8 cellular contexts compared by ENCODE assay signal in the genomic region with DNA sequence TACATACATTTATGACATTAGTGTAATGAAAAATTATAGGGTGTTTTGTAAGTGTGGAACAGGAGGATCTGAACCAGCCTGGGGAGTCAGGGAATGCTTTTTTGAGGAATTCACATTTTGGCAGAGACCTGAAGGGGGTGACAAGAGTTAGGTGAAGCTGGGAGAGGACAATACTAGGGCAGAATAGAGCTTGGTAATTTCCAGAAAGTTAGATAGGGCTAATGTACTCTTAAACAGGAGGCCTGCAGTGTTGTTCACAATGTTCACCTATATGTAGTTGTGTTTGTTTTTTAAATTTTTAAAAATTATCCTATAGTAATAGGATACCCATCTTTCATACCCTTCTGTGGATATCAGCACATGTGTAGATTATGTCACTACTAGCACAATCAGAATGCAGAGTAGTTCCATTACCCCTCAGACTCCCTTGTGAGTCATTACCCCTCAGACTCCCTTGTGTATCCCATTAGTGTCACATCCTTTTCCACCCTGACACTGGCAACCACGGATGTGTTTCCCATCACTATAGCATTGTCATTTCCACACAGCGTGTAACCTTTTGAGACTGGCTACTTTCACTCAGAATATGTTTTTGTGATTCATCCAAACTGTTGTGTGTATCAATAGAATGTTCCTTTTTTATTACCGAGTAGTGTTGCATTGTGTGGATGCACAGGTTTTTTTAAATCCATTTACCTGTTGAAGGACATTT. TPM values are rescaled to one million over a fixed set of nuclear protein-coding genes. Genes with fewer than 3 reads are reported as not detected.
A peak's percentile ranks its signal among the peaks of the same experiment; 100 is the strongest.
DNase-seq lines count a peak whose midpoint lies in the region; ATAC-seq, FAIRE-seq and TF ChIP-seq lines count a peak whose summit lies in the region.

No MANE protein-coding gene starts in this region.

- no TSS peak for BruUV-seq in HepG2 (replicated peaks; lab: Mats Ljungman, UMichigan)

- H3K4me1 ChIP-seq in HepG2 (ENCODE audit: insufficient read depth, low read length) (peaks cover 21% of the 10 kb centered on the region), right atrium auricular region (peaks cover 0 to 12% of the 10 kb centered on the region in 2 donors)

- H3K36me3 ChIP-seq in HepG2 (replicated peaks in 1 of 2; ENCODE audit: control insufficient read depth in 1 of 2, insufficient read depth in 2 of 2, low read length in 2 of 2) (no peaks in the 10 kb centered on the region), right atrium auricular region (no peaks in the 10 kb centered on the region)

- peak; percentile 77 for DNase-seq in AG08396 (ENCODE audit: low spot score)
- DNase-seq in HFF-Myc (ENCODE audit: extremely low read depth, low read depth): peak; percentile 87
- no peak for DNase-seq in activated T-cell treated with anti-CD3 and anti-CD28 coated beads, Interleukin-2, amount 50 U/mL, for 4 hours
- peak; percentile 32 for DNase-seq in HepG2 (ENCODE audit: low spot score)
- DNase-seq in D341Med (ENCODE audit: low spot score): no peak
- DNase-seq in right atrium auricular region (ENCODE audit: low spot score): no peak
- DNase-seq in KG1 (lab: John Stamatoyannopoulos, UW): no peak

- no peak overlapping the region for H3K9ac ChIP-seq in HepG2 (ENCODE audit: insufficient read depth, low read depth, low read length)

- 86% methylated on average over 3 of the region's 3 CpGs for WGBS in HepG2 (ENCODE audit: low lambda C conversion rate)

- H3K27me3 ChIP-seq in HepG2 (ENCODE audit: control insufficient read depth in 1 of 2, insufficient read depth in 2 of 2, low read length in 2 of 2) (no peaks in the 10 kb centered on the region), right atrium auricular region (no peaks in the 10 kb centered on the region)

- TF ChIP-seq CTCF in HFF-Myc (IDR thresholded peaks at IDR 0.05; ENCODE audit: low read depth, low read length, missing control alignments) (no peak), HepG2 (CRISPR knock-in tag; IDR thresholded peaks at IDR 0.05) (no peak), right atrium auricular region (IDR thresholded peaks at IDR 0.05) (no peak)

- intact Hi-C loops in HepG2 (cut with micrococcal nuclease; ENCODE audit: unreplicated experiment): no loop called here

- POLR2A ChIA-PET in HepG2 (lab: Yijun Ruan, JAX): no interaction called here

- FAIRE-seq in HepG2 (lab: Jason Lieb, UNC): no peak

- H3K27ac ChIP-seq in HepG2 (ENCODE audit: extremely low read length, insufficient read depth, low read length): no peak overlapping the region
- no peak overlapping the region for H3K27ac ChIP-seq in right atrium auricular region

- TF ChIP-seq EP300 in HepG2 (IDR thresholded peaks at IDR 0.05; ENCODE audit: low read depth in 2 of 2, low read length in 2 of 2): no peak
- no peak for TF ChIP-seq EP300 in HepG2 (CRISPR knock-in tag; IDR thresholded peaks at IDR 0.05; ENCODE audit: borderline replicate concordance)

- H3K27me3 Mint-ChIP-seq in activated T-cell treated with anti-CD3 and anti-CD28 coated beads, Interleukin-2, amount 50 U/mL, for 4 hours (ENCODE audit: low read depth): no peaks in the 10 kb centered on the region

- TF ChIP-seq RAD21 in HepG2 (CRISPR knock-in tag; IDR thresholded peaks at IDR 0.05): no peak

- no peak overlapping the region for H2AFZ ChIP-seq in HepG2 (ENCODE audit: low read length)

- ATAC-seq in activated T-cell treated with anti-CD3 and anti-CD28 coated beads, Interleukin-2, amount 50 U/mL, for 4 hours: peak; percentile 94 to 96
- ATAC-seq in HepG2 (no peak), HG02759 (IDR thresholded peaks at IDR 0.05; ENCODE audit: unreplicated experiment) (no peak)

- in situ Hi-C loops in HepG2 (cut with HindIII; ENCODE audit: extremely low pct_ligation_motif_present, low pct_unique_long_range_greater_than_20kb): no loop called here

- H3K79me2 ChIP-seq in HepG2 (ENCODE audit: insufficient read depth, low read length): no peaks in the 10 kb centered on the region

- H4K20me1 ChIP-seq in HepG2 (ENCODE audit: insufficient read depth, low read length): no peaks in the 10 kb centered on the region

- H3K4me2 ChIP-seq in HepG2 (ENCODE audit: low read depth, low read length): no peak overlapping the region

- no peak for TF ChIP-seq POLR2A in HepG2 (IDR thresholded peaks at IDR 0.05; ENCODE audit: insufficient read depth in 1 of 2, low read depth in 2 of 2, low read length in 2 of 2)

- CTCF ChIA-PET in HepG2 (lab: Yijun Ruan, JAX; ENCODE audit: low intra/inter-chr PET ratio, low total read pairs): no interaction called here

- H3K36me3 Mint-ChIP-seq in activated T-cell treated with anti-CD3 and anti-CD28 coated beads, Interleukin-2, amount 50 U/mL, for 4 hours (ENCODE audit: insufficient read depth): peaks cover 15% of the 10 kb centered on the region

- peaks cover 13% of the 10 kb centered on the region for H3K4me1 Mint-ChIP-seq in activated T-cell treated with anti-CD3 and anti-CD28 coated beads, Interleukin-2, amount 50 U/mL, for 4 hours (ENCODE audit: low read depth)

- H3K9me3 ChIP-seq in HepG2 (ENCODE audit: low read length) (no peaks in the 10 kb centered on the region), right atrium auricular region (no peaks in the 10 kb centered on the region)

- no peaks in the 10 kb centered on the region for H3K9me3 Mint-ChIP-seq in activated T-cell treated with anti-CD3 and anti-CD28 coated beads, Interleukin-2, amount 50 U/mL, for 4 hours

- H3K4me3 ChIP-seq in HFF-Myc (replicated peaks; ENCODE audit: low read depth, low read length) (no peak overlapping the region), HepG2 (replicated peaks in 1 of 3; ENCODE audit: insufficient read depth in 1 of 3, low read depth in 2 of 3, low read length in 3 of 3) (no peak overlapping the region), right atrium auricular region (no peak overlapping the region)

- no peak overlapping the region for H3K4me3 Mint-ChIP-seq in activated T-cell treated with anti-CD3 and anti-CD28 coated beads, Interleukin-2, amount 50 U/mL, for 4 hours

TF ChIP-seq in HepG2, 621 proteins besides CTCF, POLR2A, EP300 and RAD21 (continues in another document):
- peak; percentile 20; the same call in 1 of the 2 replicates for TF ChIP-seq CREB1 (IDR thresholded peaks at IDR 0.05)
- no peak for TF ChIP-seq CREB1 (CRISPR knock-in tag; IDR thresholded peaks at IDR 0.05)
- TF ChIP-seq RARG (CRISPR knock-in tag; IDR thresholded peaks at IDR 0.05; ENCODE audit: low read depth): no peak
- TF ChIP-seq ZNF589 (CRISPR knock-in tag; conservative IDR thresholded peaks at IDR 0.05): no peak
- TF ChIP-seq TP53 (CRISPR knock-in tag; conservative IDR thresholded peaks at IDR 0.05): no peak
- no peak for TF ChIP-seq STAG1 (CRISPR knock-in tag; IDR thresholded peaks at IDR 0.05)
- TF ChIP-seq PRDM10 (CRISPR knock-in tag; IDR thresholded peaks at IDR 0.05; ENCODE audit: low read depth): no peak

RNA-seq across cellular contexts. Expression of gene PCCA, which starts 43.1 kb away (rescaled TPM):
- total RNA-seq in activated T-cell treated with anti-CD3 and anti-CD28 coated beads, Interleukin-2, amount 50 U/mL, for 4 hours: 1 to 10 TPM; 2.7 to 4.8 (median 2.9) TPM
- total RNA-seq in HepG2 (2016; rRNA removed; fragmentation: Illumina TruSeq; extraction: Trizol) (32.2 and 34.6 TPM in 2 replicates), right atrium auricular region (10 to 100 TPM; 19.6 to 38.6 TPM)
- total RNA-seq in HepG2 (2016; cell fraction: cytosol; rRNA removed; fragmentation: Illumina TruSeq; extraction: Trizol; ENCODE audit: low read depth): 45.1 and 57.1 TPM in 2 replicates
- total RNA-seq in HepG2 (2016; cell fraction: insoluble cytoplasmic fraction; rRNA removed; fragmentation: Illumina TruSeq; extraction: Trizol): 33.1 and 33.7 TPM in 2 replicates
- total RNA-seq in HepG2 (2016; cell fraction: membrane; rRNA removed; fragmentation: Illumina TruSeq; extraction: Trizol): 19.0 and 22.9 TPM in 2 replicates
- 45.7 and 47.2 TPM in 2 replicates for total RNA-seq in HepG2 (2016; cell fraction: nucleus; rRNA removed; fragmentation: Illumina TruSeq; extraction: Trizol)
- 13.1 and 15.0 TPM in 2 replicates for polyA plus RNA-seq in HepG2 (2011; rRNA removed)
- 7.8 and 12.0 TPM in 2 replicates for polyA plus RNA-seq in HepG2 (2011; cell fraction: cytosol; rRNA removed)
- 12.3 and 15.8 TPM in 2 replicates for polyA plus RNA-seq in HepG2 (2011; cell fraction: nucleus; rRNA removed)
- 24.1 and 37.2 TPM in 2 replicates for polyA plus RNA-seq in HepG2 (2012)
- 4.5 and 5.4 TPM in 2 replicates for polyA plus RNA-seq in HepG2 (2016; cell fraction: cytosol; fragmentation: Illumina TruSeq; extraction: Trizol; ENCODE audit: low read depth)
- polyA plus RNA-seq in HepG2 (2016; cell fraction: insoluble cytoplasmic fraction; fragmentation: Illumina TruSeq; extraction: Trizol; ENCODE audit: low read depth): 36.3 and 36.8 TPM in 2 replicates
- 6.1 and 8.5 TPM in 2 replicates for polyA plus RNA-seq in HepG2 (2016; cell fraction: membrane; fragmentation: Illumina TruSeq; extraction: Trizol; ENCODE audit: low read depth)
- polyA plus RNA-seq in HepG2 (2016; cell fraction: nucleus; fragmentation: Illumina TruSeq; extraction: Trizol; ENCODE audit: insufficient read depth, low read depth): 32.6 and 38.7 TPM in 2 replicates
- 5.1 and 12.0 TPM in 2 replicates for polyA minus RNA-seq in HepG2 (2011; rRNA and poly(A)+ RNA removed; ENCODE audit: low replicate concordance)
- polyA minus RNA-seq in HepG2 (2011; cell fraction: cytosol; rRNA and poly(A)+ RNA removed): 10.9 and 14.1 TPM in 2 replicates
- polyA minus RNA-seq in HepG2 (2011; cell fraction: nucleus; rRNA and poly(A)+ RNA removed): 65.3 and 67.1 TPM in 2 replicates

Comparison
In these comparisons a context has a peak if more than half of its experiments do, and no peak if none do; other contexts are left out.
1. DNase-seq: peak in AG08396 (single experiment), HFF-Myc (single experiment) and HepG2 (single experiment); none in activated T-cell treated with anti-CD3 and anti-CD28 coated beads, Interleukin-2, amount 50 U/mL, for 4 hours (single experiment), D341Med (single experiment), right atrium auricular region (single experiment) and KG1 (single experiment).
2. ATAC-seq: peak in activated T-cell treated with anti-CD3 and anti-CD28 coated beads, Interleukin-2, amount 50 U/mL, for 4 hours (2 of 2); none in HepG2 (single experiment) and HG02759 (single experiment).